ENCODE assay signal across 30 cellular contexts in genomic region chr6:116535109-116535508, GRCh38. TPM values are rescaled to one million over a fixed set of nuclear protein-coding genes. Genes with fewer than 3 reads are reported as not detected.
"Had no signal": no experiment of that assay in that cellular context is flagged by ENCODE, and none has a peak within 500 bp of the region (broad histone marks: within the 10 kb centered on the region; RNA-seq: fewer than 3 reads in every experiment).

No MANE protein-coding gene starts in this region.

- H3K4me1 ChIP-seq: pancreas, right atrium auricular region, suprapubic skin, tibial artery had no signal

- ATAC-seq: activated naive CD8-positive, alpha-beta T cell treated with anti-CD3 and anti-CD28 coated beads, Interleukin-2, amount 50 U/mL, for 24 hours; activated T-helper 17 cell treated with anti-CD3 and anti-CD28 coated beads, Interleukin-2, amount 50 U/mL, for 72 hours; gastrocnemius medialis; left cardiac atrium; left ventricle myocardium superior; pancreas had no signal

- H3K4me3 Mint-ChIP-seq: activated CD4-positive, alpha-beta memory T cell treated with anti-CD3 and anti-CD28 coated beads, Interleukin-2, amount 10 ng/mL, durations not matched to agents 7 days and 5 days; activated CD4-positive, alpha-beta T cell treated with anti-CD3 and anti-CD28 coated beads, Interleukin-2, amount 10 ng/mL, durations not matched to agents 7 days and 5 days; activated naive CD4-positive, alpha-beta T cell treated with anti-CD3 and anti-CD28 coated beads, Interleukin-2, amount 50 U/mL, for 24 hours; activated naive CD8-positive, alpha-beta T cell treated with anti-CD3 and anti-CD28 coated beads, Interleukin-2, amount 50 U/mL, for 24 hours; activated T-cell treated with anti-CD3 and anti-CD28 coated beads, Interleukin-2, amount 50 U/mL, for 24 hours; activated T-helper 17 cell treated with anti-CD3 and anti-CD28 coated beads, Interleukin-2, amount 50 U/mL, for 72 hours; naive B cell; nephron progenitor cell had no signal

- H3K4me1 Mint-ChIP-seq: activated CD4-positive, alpha-beta memory T cell treated with anti-CD3 and anti-CD28 coated beads, Interleukin-2, amount 10 ng/mL, durations not matched to agents 7 days and 5 days; activated CD4-positive, alpha-beta T cell treated with anti-CD3 and anti-CD28 coated beads, Interleukin-2, amount 10 ng/mL, durations not matched to agents 7 days and 5 days; activated naive CD4-positive, alpha-beta T cell treated with anti-CD3 and anti-CD28 coated beads, Interleukin-2, amount 50 U/mL, for 24 hours; activated naive CD8-positive, alpha-beta T cell treated with anti-CD3 and anti-CD28 coated beads, Interleukin-2, amount 50 U/mL, for 24 hours; activated T-helper 17 cell treated with anti-CD3 and anti-CD28 coated beads, Interleukin-2, amount 50 U/mL, for 72 hours had no signal

- DNase-seq: activated CD4-positive, alpha-beta memory T cell treated with anti-CD3 and anti-CD28 coated beads, Interleukin-2, amount 10 ng/mL, durations not matched to agents 7 days and 5 days; activated CD4-positive, alpha-beta T cell treated with anti-CD3 and anti-CD28 coated beads, Interleukin-2, amount 10 ng/mL, durations not matched to agents 7 days and 5 days; activated CD4-positive, CD25-positive, alpha-beta regulatory T cell treated with anti-CD3 and anti-CD28 coated beads, Interleukin-2, amount 50 U/mL, for 72 hours; activated CD8-positive, alpha-beta memory T cell treated with anti-CD3 and anti-CD28 coated beads, Interleukin-2, amount 50 U/mL, for 48 hours; activated gamma-delta T cell treated with Interleukin-2 at 50 U/mL for 16 hours; activated naive CD8-positive, alpha-beta T cell treated with anti-CD3 and anti-CD28 coated beads, Interleukin-2, amount 50 U/mL, for 24 hours; activated T-cell treated with anti-CD3 and anti-CD28 coated beads, Interleukin-2, amount 50 U/mL, for 24 hours; effector CD8-positive, alpha-beta T cell; erythroblast; gastrocnemius medialis; glutamatergic neuron; islet precursor cell; left cardiac atrium; left ventricle myocardium superior; naive B cell; nephron progenitor cell; pancreas; spleen; stimulated activated naive CD4-positive, alpha-beta T cell; T-helper 2 cell; tibial artery had no signal

- H3K36me3 Mint-ChIP-seq: activated naive CD4-positive, alpha-beta T cell treated with anti-CD3 and anti-CD28 coated beads, Interleukin-2, amount 50 U/mL, for 24 hours; naive B cell had no signal

- H3K36me3 ChIP-seq: gastrocnemius medialis, pancreas, right atrium auricular region, spleen, suprapubic skin, tibial artery had no signal

- H3K27ac Mint-ChIP-seq: activated CD4-positive, alpha-beta memory T cell treated with anti-CD3 and anti-CD28 coated beads, Interleukin-2, amount 10 ng/mL, durations not matched to agents 7 days and 5 days; activated CD4-positive, alpha-beta T cell treated with anti-CD3 and anti-CD28 coated beads, Interleukin-2, amount 10 ng/mL, durations not matched to agents 7 days and 5 days; activated naive CD4-positive, alpha-beta T cell treated with anti-CD3 and anti-CD28 coated beads, Interleukin-2, amount 50 U/mL, for 24 hours; activated naive CD8-positive, alpha-beta T cell treated with anti-CD3 and anti-CD28 coated beads, Interleukin-2, amount 50 U/mL, for 24 hours; activated T-cell treated with anti-CD3 and anti-CD28 coated beads, Interleukin-2, amount 50 U/mL, for 24 hours; activated T-helper 17 cell treated with anti-CD3 and anti-CD28 coated beads, Interleukin-2, amount 50 U/mL, for 72 hours; nephron progenitor cell had no signal

- H3K27me3 ChIP-seq: gastrocnemius medialis, pancreas, right atrium auricular region, spleen, suprapubic skin, tibial artery had no signal

- H3K27ac ChIP-seq: gastrocnemius medialis, pancreas, right atrium auricular region, spleen, suprapubic skin, tibial artery had no signal

- FAIRE-seq: colon, endometrium had no signal

- H3K9me3 Mint-ChIP-seq: activated CD4-positive, alpha-beta memory T cell treated with anti-CD3 and anti-CD28 coated beads, Interleukin-2, amount 10 ng/mL, durations not matched to agents 7 days and 5 days; activated CD4-positive, alpha-beta T cell treated with anti-CD3 and anti-CD28 coated beads, Interleukin-2, amount 10 ng/mL, durations not matched to agents 7 days and 5 days; activated naive CD4-positive, alpha-beta T cell treated with anti-CD3 and anti-CD28 coated beads, Interleukin-2, amount 50 U/mL, for 24 hours; activated naive CD8-positive, alpha-beta T cell treated with anti-CD3 and anti-CD28 coated beads, Interleukin-2, amount 50 U/mL, for 24 hours; activated T-cell treated with anti-CD3 and anti-CD28 coated beads, Interleukin-2, amount 50 U/mL, for 24 hours; activated T-helper 17 cell treated with anti-CD3 and anti-CD28 coated beads, Interleukin-2, amount 50 U/mL, for 72 hours; naive B cell; nephron progenitor cell had no signal

- H3K4me3 ChIP-seq: gastrocnemius medialis, pancreas, right atrium auricular region, spleen, suprapubic skin, tibial artery had no signal

- H3K9me3 ChIP-seq: gastrocnemius medialis, pancreas, right atrium auricular region, spleen, suprapubic skin, tibial artery had no signal

RNA-seq across cellular contexts. Expression of gene TRAPPC3L, which starts 10.4 kb away (rescaled TPM):
- total RNA-seq: activated CD4-positive, alpha-beta memory T cell treated with anti-CD3 and anti-CD28 coated beads, Interleukin-2, amount 10 ng/mL, durations not matched to agents 7 days and 5 days; activated CD4-positive, alpha-beta T cell treated with anti-CD3 and anti-CD28 coated beads, Interleukin-2, amount 10 ng/mL, durations not matched to agents 7 days and 5 days; activated T-helper 17 cell treated with anti-CD3 and anti-CD28 coated beads, Interleukin-2, amount 50 U/mL, for 72 hours; gastrocnemius medialis; lung microvascular endothelial cell; mucosa of gallbladder; pancreas; suprapubic skin had no signal

RNA-seq across cellular contexts. Expression of gene CALHM4, which starts 18.4 kb away (rescaled TPM):
- total RNA-seq: activated CD4-positive, alpha-beta memory T cell treated with anti-CD3 and anti-CD28 coated beads, Interleukin-2, amount 10 ng/mL, durations not matched to agents 7 days and 5 days; activated CD4-positive, alpha-beta T cell treated with anti-CD3 and anti-CD28 coated beads, Interleukin-2, amount 10 ng/mL, durations not matched to agents 7 days and 5 days; activated T-helper 17 cell treated with anti-CD3 and anti-CD28 coated beads, Interleukin-2, amount 50 U/mL, for 72 hours; gastrocnemius medialis; left cardiac atrium; lung microvascular endothelial cell; mucosa of gallbladder; pancreas; right atrium auricular region; spleen; urinary bladder had no signal
- polyA plus RNA-seq: pancreas, spleen, urinary bladder had no signal

RNA-seq across cellular contexts. Expression of gene CALHM5, which starts 23.7 kb away (rescaled TPM):
- total RNA-seq: activated CD4-positive, alpha-beta memory T cell treated with anti-CD3 and anti-CD28 coated beads, Interleukin-2, amount 10 ng/mL, durations not matched to agents 7 days and 5 days; activated CD4-positive, alpha-beta T cell treated with anti-CD3 and anti-CD28 coated beads, Interleukin-2, amount 10 ng/mL, durations not matched to agents 7 days and 5 days; activated T-helper 17 cell treated with anti-CD3 and anti-CD28 coated beads, Interleukin-2, amount 50 U/mL, for 72 hours had no signal
